Comparison of ENCODE assay signal across 14 cellular contexts in genomic region chr1:31744165-31744888, GRCh38. TPM values are rescaled to one million over a fixed set of nuclear protein-coding genes. Genes with fewer than 3 reads are reported as not detected.
DNase-seq lines count a peak whose midpoint lies in the region; ATAC-seq, FAIRE-seq and TF ChIP-seq lines count a peak whose summit lies in the region.
"Had no signal": no experiment of that assay in that cellular context is flagged by ENCODE, and none has a peak within 500 bp of the region (broad histone marks: within the 10 kb centered on the region; RNA-seq: fewer than 3 reads in every experiment).

No MANE protein-coding gene starts in this region.

- no peak for TF ChIP-seq RAD21 in K562 (CRISPR knock-in tag; conservative IDR thresholded peaks at IDR 0.05 in 1 of 2, IDR thresholded peaks at IDR 0.05 in 1 of 2)

- no peak for ATAC-seq in CD8-positive, alpha-beta T cell
- ATAC-seq in GM19351 (IDR thresholded peaks at IDR 0.05; ENCODE audit: unreplicated experiment): peak; percentile 83
- ATAC-seq in HG02973 (IDR thresholded peaks at IDR 0.05; ENCODE audit: unreplicated experiment): peak; percentile 77
- ATAC-seq in K562: no peak
- ATAC-seq in WTC11: no peak
- no peak for ATAC-seq in activated naive CD4-positive, alpha-beta T cell treated with anti-CD3 and anti-CD28 coated beads, Interleukin-2, amount 50 U/mL, for 72 hours
- ATAC-seq: activated CD8-positive, alpha-beta T cell treated with anti-CD3 and anti-CD28 coated beads, Interleukin-2, amount 10 ng/mL, durations not matched to agents 7 days and 5 days had no signal

- no peak overlapping the region for H3K27ac Mint-ChIP-seq in CD8-positive, alpha-beta T cell
- H3K27ac Mint-ChIP-seq in WTC11: no peak overlapping the region
- no peak overlapping the region for H3K27ac Mint-ChIP-seq in activated naive CD4-positive, alpha-beta T cell treated with anti-CD3 and anti-CD28 coated beads, Interleukin-2, amount 50 U/mL, for 72 hours
- H3K27ac Mint-ChIP-seq: activated CD8-positive, alpha-beta T cell treated with anti-CD3 and anti-CD28 coated beads, Interleukin-2, amount 10 ng/mL, durations not matched to agents 7 days and 5 days; activated naive CD8-positive, alpha-beta T cell treated with anti-CD3 and anti-CD28 coated beads, Interleukin-2, amount 10 ng/mL, durations not matched to agents 7 days and 5 days had no signal

- in situ Hi-C loops in K562 (cut with MboI): no loop called here

- DNase-seq in CD8-positive, alpha-beta T cell: no peak
- no peak for DNase-seq in K562 (ENCODE audit: extremely low read depth in 1 of 4, low spot score in 3 of 4)
- DNase-seq in NCI-H2171 treated with DMSO at 0.1 percent for 48 hours (lab: John Stamatoyannopoulos, UW): no peak
- DNase-seq in NCI-H69 (lab: John Stamatoyannopoulos, UW): no peak
- no peak for DNase-seq in WTC11 (ENCODE audit: low spot score)
- DNase-seq in activated naive CD4-positive, alpha-beta T cell treated with anti-CD3 and anti-CD28 coated beads, Interleukin-2, amount 50 U/mL, for 72 hours (ENCODE audit: low spot score in 2 of 2): no peak
- DNase-seq: activated CD8-positive, alpha-beta T cell treated with anti-CD3 and anti-CD28 coated beads, Interleukin-2, amount 10 ng/mL, durations not matched to agents 7 days and 5 days; activated naive CD8-positive, alpha-beta T cell treated with anti-CD3 and anti-CD28 coated beads, Interleukin-2, amount 10 ng/mL, durations not matched to agents 7 days and 5 days; KBM-7; NCI-H2081 had no signal

- H3K9ac ChIP-seq in K562 (ENCODE audit: insufficient read depth in 1 of 2, low read depth in 2 of 2, low read length in 2 of 2): peak overlapping the region in 1 of 2 experiments; percentile 73; a peak in 2 of 4 replicates

- no TSS peak for BruUV-seq in K562 (replicated peaks; lab: Mats Ljungman, UMichigan)

- WGBS in K562 (ENCODE audit: insufficient coverage, low coverage, missing lambda C conversion rate): 59% methylated on average over 26 of the region's 28 CpGs

- POLR2A ChIA-PET in CD8-positive, alpha-beta T cell (lab: Charles Lee): no interaction called here
- POLR2A ChIA-PET in K562 (lab: Yijun Ruan, JAX) (interaction anchor here (0.7 to 1.9 kb wide), 2 partner anchors 9 to 78 kb away, joined by 3 to 6 read pairs; no protein-coding TSS in a partner anchor), WTC11 (lab: Charles Lee) (interaction anchor here (1.3 kb wide), 1 partner anchor 10 kb away, joined by 3 read pairs; no protein-coding TSS in a partner anchor)

- H3K9me3 Mint-ChIP-seq in CD8-positive, alpha-beta T cell: no peaks in the 10 kb centered on the region
- no peaks in the 10 kb centered on the region for H3K9me3 Mint-ChIP-seq in WTC11
- no peaks in the 10 kb centered on the region for H3K9me3 Mint-ChIP-seq in activated naive CD4-positive, alpha-beta T cell treated with anti-CD3 and anti-CD28 coated beads, Interleukin-2, amount 50 U/mL, for 72 hours
- H3K9me3 Mint-ChIP-seq: activated naive CD8-positive, alpha-beta T cell treated with anti-CD3 and anti-CD28 coated beads, Interleukin-2, amount 10 ng/mL, durations not matched to agents 7 days and 5 days had no signal

- peaks cover 14% of the 10 kb centered on the region for H3K4me1 Mint-ChIP-seq in CD8-positive, alpha-beta T cell (ENCODE audit: low read depth)
- H3K4me1 Mint-ChIP-seq in WTC11: peaks cover 37% of the 10 kb centered on the region

- peak overlapping the region; percentile 32 for H3K4me3 Mint-ChIP-seq in CD8-positive, alpha-beta T cell
- no peak overlapping the region for H3K4me3 Mint-ChIP-seq in WTC11
- H3K4me3 Mint-ChIP-seq: activated CD8-positive, alpha-beta T cell treated with anti-CD3 and anti-CD28 coated beads, Interleukin-2, amount 10 ng/mL, durations not matched to agents 7 days and 5 days; activated naive CD8-positive, alpha-beta T cell treated with anti-CD3 and anti-CD28 coated beads, Interleukin-2, amount 10 ng/mL, durations not matched to agents 7 days and 5 days had no signal

- no peaks in the 10 kb centered on the region for H3K9me3 ChIP-seq in CD8-positive, alpha-beta T cell (ENCODE audit: low read length)
- no peaks in the 10 kb centered on the region for H3K9me3 ChIP-seq in K562 (replicated peaks; ENCODE audit: control insufficient read depth, insufficient read depth, low read depth, low read length)

- no peak overlapping the region for H3K27ac ChIP-seq in CD8-positive, alpha-beta T cell (ENCODE audit: low read depth, low read length)
- no peak overlapping the region for H3K27ac ChIP-seq in K562 (ENCODE audit: extremely low read depth, low read depth, low read length)
- H3K27ac ChIP-seq: coronary artery had no signal

- TF ChIP-seq POLR2A in K562 (conservative IDR thresholded peaks at IDR 0.05): no peak

- no peaks in the 10 kb centered on the region for H3K36me3 ChIP-seq in CD8-positive, alpha-beta T cell (ENCODE audit: insufficient read depth, low read length)
- H3K36me3 ChIP-seq in K562 (ENCODE audit: control insufficient read depth, insufficient read depth, low read length): no peaks in the 10 kb centered on the region

- H3K4me2 ChIP-seq in K562 (ENCODE audit: insufficient read depth, low read length): no peak overlapping the region

- peaks cover 21% of the 10 kb centered on the region; the same call in 1 of the 2 replicates for H4K20me1 ChIP-seq in K562 (replicated peaks; ENCODE audit: control insufficient read depth, insufficient read depth, low read length)

- intact Hi-C loops in CD8-positive, alpha-beta T cell (cut with DNase I, micrococcal nuclease): no loop called here
- intact Hi-C loops in K562 (cut with micrococcal nuclease): no loop called here

- no peak overlapping the region for H3K4me3 ChIP-seq in CD8-positive, alpha-beta T cell (ENCODE audit: low read depth, low read length)
- no peak overlapping the region for H3K4me3 ChIP-seq in K562
- H3K4me3 ChIP-seq: coronary artery had no signal

- no peaks in the 10 kb centered on the region for H3K79me2 ChIP-seq in K562 (ENCODE audit: control insufficient read depth, insufficient read depth, low read length)

- no peak for FAIRE-seq in K562 (lab: Jason Lieb, UNC)

- H2AFZ ChIP-seq in K562 (ENCODE audit: low read depth, low read length): no peak overlapping the region

- no peak for TF ChIP-seq CTCF in CD8-positive, alpha-beta T cell (IDR thresholded peaks at IDR 0.05)
- TF ChIP-seq CTCF in K562 (IDR thresholded peaks at IDR 0.05 in 2 of 3, conservative IDR thresholded peaks at IDR 0.05 in 1 of 3; ENCODE audit: insufficient read depth in 2 of 3, low read depth in 1 of 3, low read length in 3 of 3): no peak
- no peak for TF ChIP-seq CTCF in WTC11 (IDR thresholded peaks at IDR 0.05)

- no peaks in the 10 kb centered on the region for H3K27me3 ChIP-seq in CD8-positive, alpha-beta T cell (ENCODE audit: insufficient read depth, low read length)
- H3K27me3 ChIP-seq in K562 (ENCODE audit: control insufficient read depth in 2 of 2, insufficient read depth in 2 of 2, low read length in 2 of 2): peaks cover 8 to 27% of the 10 kb centered on the region in 2 experiments

- no peak for TF ChIP-seq EP300 in K562 (IDR thresholded peaks at IDR 0.05; ENCODE audit: low read length)

- H3K36me3 Mint-ChIP-seq in CD8-positive, alpha-beta T cell: no peaks in the 10 kb centered on the region
- H3K36me3 Mint-ChIP-seq in WTC11: no peaks in the 10 kb centered on the region
- no peaks in the 10 kb centered on the region for H3K36me3 Mint-ChIP-seq in activated naive CD4-positive, alpha-beta T cell treated with anti-CD3 and anti-CD28 coated beads, Interleukin-2, amount 50 U/mL, for 72 hours
- H3K36me3 Mint-ChIP-seq: activated naive CD8-positive, alpha-beta T cell treated with anti-CD3 and anti-CD28 coated beads, Interleukin-2, amount 10 ng/mL, durations not matched to agents 7 days and 5 days had no signal

- no peaks in the 10 kb centered on the region for H3K27me3 Mint-ChIP-seq in CD8-positive, alpha-beta T cell (ENCODE audit: low read depth)
- no peaks in the 10 kb centered on the region; the same call in 1 of the 2 replicates for H3K27me3 Mint-ChIP-seq in WTC11 (ENCODE audit: low read depth)
- H3K27me3 Mint-ChIP-seq: activated naive CD8-positive, alpha-beta T cell treated with anti-CD3 and anti-CD28 coated beads, Interleukin-2, amount 10 ng/mL, durations not matched to agents 7 days and 5 days had no signal

- CTCF ChIA-PET in CD8-positive, alpha-beta T cell (lab: Charles Lee): interaction anchor here (1.4 to 2.1 kb wide), 2 partner anchors 27 to 82 kb away, joined by 3 to 7 read pairs; no protein-coding TSS in a partner anchor
- CTCF ChIA-PET in K562 (lab: Yijun Ruan, JAX; ENCODE audit: low intra/inter-chr PET ratio) (interaction anchor here (0.6 to 2.3 kb wide), 2 partner anchors 81 to 111 kb away, joined by 6 to 27 read pairs; no protein-coding TSS in a partner anchor), WTC11 (lab: Charles Lee) (interaction anchor here (1.6 to 14.7 kb wide), 9 partner anchors 11 to 80 kb away, joined by 5 to 179 read pairs (median 23); partner anchors contain the start of genes ADGRB2 and COL16A1)

- peaks cover 12% of the 10 kb centered on the region for H3K4me1 ChIP-seq in CD8-positive, alpha-beta T cell (ENCODE audit: insufficient read depth, low read length)
- peaks cover 5 to 49% of the 10 kb centered on the region in 2 experiments; a peak in 4 of 5 replicates for H3K4me1 ChIP-seq in K562 (replicated peaks in 1 of 2; ENCODE audit: control insufficient read depth in 2 of 2, insufficient read depth in 2 of 2, low read length in 2 of 2)

- no peaks in the 10 kb centered on the region for H3K9me1 ChIP-seq in K562 (ENCODE audit: control insufficient read depth, insufficient read depth, low read length)

RNA-seq across cellular contexts. Expression of gene ADGRB2, which starts 19.8 kb away (rescaled TPM):
- total RNA-seq in CD8-positive, alpha-beta T cell: under 1 TPM; 0.25 to 0.79 TPM
- total RNA-seq in K562 (2011; cell fraction: chromatin; rRNA removed; ENCODE audit: low replicate concordance): 0.42 and 2.8 TPM in 2 replicates
- 1.2 and 2.5 TPM in 2 replicates for total RNA-seq in K562 (2011; cell fraction: nucleolus; rRNA removed)
- 0.31 and 0.44 TPM in 2 replicates for total RNA-seq in K562 (2011; cell fraction: nucleoplasm; rRNA removed)
- total RNA-seq in K562 (2014; rRNA removed) (0.23 and 0.33 TPM in 2 replicates), K562 (2014; rRNA removed; fragmentation: Illumina TruSeq; extraction: Trizol) (0.04 TPM in 1 of 2 replicates, not detected in the other), K562 (2015; rRNA removed; fragmentation: Illumina TruSeq; extraction: Trizol) (0.22 and 0.23 TPM in 2 replicates), K562 (2021) (0.22 and 0.34 TPM in 2 replicates), WTC11 (2021) (29.6 to 39.3 TPM (median 30.1 TPM) in 3 replicates)
- polyA plus RNA-seq in K562 (2011; rRNA removed) (0.14 and 0.38 TPM in 2 replicates), K562 (2014; fragmentation: Illumina TruSeq; extraction: Trizol) (0.07 and 0.11 TPM in 2 replicates), K562 (2014; fragmentation: Nextera tagmentation; extraction: Ambion mirVana) (not detected), K562 (2014; rRNA removed) (0.18 and 0.20 TPM in 2 replicates)
- 0.27 and 0.35 TPM in 2 replicates for polyA plus RNA-seq in K562 (2011; cell fraction: cytosol; rRNA removed)
- polyA plus RNA-seq in K562 (2011; cell fraction: nucleus; rRNA removed): 2.0 and 3.4 TPM in 2 replicates
- polyA plus RNA-seq in K562 (2012): 0.17 and 0.54 TPM in 2 replicates
- 0.09 and 0.53 TPM in 2 replicates for polyA minus RNA-seq in K562 (2011; rRNA and poly(A)+ RNA removed)
- 1.2 TPM in 1 of 2 replicates, not detected in the other for polyA minus RNA-seq in K562 (2011; cell fraction: cytosol; rRNA and poly(A)+ RNA removed)
- polyA minus RNA-seq in K562 (2011; cell fraction: nucleus; rRNA and poly(A)+ RNA removed): 0.67 and 1.7 TPM in 2 replicates
- 1 to 10 TPM in 1 of 2 donors, under 1 TPM in 1; 0.49 to 1.1 TPM for total RNA-seq in activated naive CD4-positive, alpha-beta T cell treated with anti-CD3 and anti-CD28 coated beads, Interleukin-2, amount 50 U/mL, for 72 hours

RNA-seq across cellular contexts. Expression of gene COL16A1, which starts 40.5 kb away (rescaled TPM):
- under 1 TPM in 1 of 2 experiments, not detected in 1; 0.92 TPM for total RNA-seq in CD8-positive, alpha-beta T cell
- total RNA-seq in K562 (2011; cell fraction: chromatin; rRNA removed; ENCODE audit: low replicate concordance): 0.44 TPM in 1 of 2 replicates, not detected in the other
- 0.13 and 0.17 TPM in 2 replicates for total RNA-seq in K562 (2011; cell fraction: nucleolus; rRNA removed)
- total RNA-seq in K562 (2011; cell fraction: nucleoplasm; rRNA removed): not detected in 2 replicates
- total RNA-seq in K562 (2014; rRNA removed): 0.04 TPM in 1 of 2 replicates, not detected in the other
- total RNA-seq in K562 (2014; rRNA removed; fragmentation: Illumina TruSeq; extraction: Trizol): not detected in 2 replicates
- total RNA-seq in K562 (2015; rRNA removed; fragmentation: Illumina TruSeq; extraction: Trizol): 0.08 TPM in 1 of 2 replicates, not detected in the other
- 0.54 and 0.60 TPM in 2 replicates for total RNA-seq in K562 (2021)
- 0.11 TPM in 1 of 2 replicates, not detected in the other for polyA plus RNA-seq in K562 (2011; rRNA removed)
- polyA plus RNA-seq in K562 (2011; cell fraction: cytosol; rRNA removed): not detected in 2 replicates
- polyA plus RNA-seq in K562 (2011; cell fraction: nucleus; rRNA removed): 0.31 and 0.36 TPM in 2 replicates
- 0.37 TPM in 1 of 2 replicates, not detected in the other for polyA plus RNA-seq in K562 (2012)
- polyA plus RNA-seq in K562 (2014; fragmentation: Illumina TruSeq; extraction: Trizol): not detected in 2 replicates
- polyA plus RNA-seq in K562 (2014; fragmentation: Nextera tagmentation; extraction: Ambion mirVana): not detected
- polyA plus RNA-seq in K562 (2014; rRNA removed): 0.11 TPM in 1 of 2 replicates, not detected in the other
- polyA minus RNA-seq in K562 (2011; rRNA and poly(A)+ RNA removed): not detected in 2 replicates
- polyA minus RNA-seq in K562 (2011; cell fraction: cytosol; rRNA and poly(A)+ RNA removed): not detected in 2 replicates
- polyA minus RNA-seq in K562 (2011; cell fraction: nucleus; rRNA and poly(A)+ RNA removed): not detected in 2 replicates
- 8.8 to 11.0 TPM (median 9.6 TPM) in 3 replicates for total RNA-seq in WTC11 (2021)
- total RNA-seq in activated naive CD4-positive, alpha-beta T cell treated with anti-CD3 and anti-CD28 coated beads, Interleukin-2, amount 50 U/mL, for 72 hours: under 1 TPM in 1 of 2 donors, not detected in 1; 0.21 TPM
- total RNA-seq: activated CD8-positive, alpha-beta T cell treated with anti-CD3 and anti-CD28 coated beads, Interleukin-2, amount 10 ng/mL, durations not matched to agents 7 days and 5 days; T-helper 2 cell treated with Interferon-gamma antibody and Interleukin-4, amounts not matched to agents 100 ng/mL and 5 ng/mL, for 36 hours had no signal

Comparison
In these comparisons a context has a peak if more than half of its experiments do, and no peak if none do; other contexts are left out.
1. ATAC-seq: peak in GM19351 (single experiment) and HG02973 (single experiment); none in CD8-positive, alpha-beta T cell (single experiment), K562 (single experiment), WTC11 (single experiment) and activated naive CD4-positive, alpha-beta T cell treated with anti-CD3 and anti-CD28 coated beads, Interleukin-2, amount 50 U/mL, for 72 hours (0 of 2).